Comparison of ENCODE assay signal across 10 cellular contexts in the genomic region with DNA sequence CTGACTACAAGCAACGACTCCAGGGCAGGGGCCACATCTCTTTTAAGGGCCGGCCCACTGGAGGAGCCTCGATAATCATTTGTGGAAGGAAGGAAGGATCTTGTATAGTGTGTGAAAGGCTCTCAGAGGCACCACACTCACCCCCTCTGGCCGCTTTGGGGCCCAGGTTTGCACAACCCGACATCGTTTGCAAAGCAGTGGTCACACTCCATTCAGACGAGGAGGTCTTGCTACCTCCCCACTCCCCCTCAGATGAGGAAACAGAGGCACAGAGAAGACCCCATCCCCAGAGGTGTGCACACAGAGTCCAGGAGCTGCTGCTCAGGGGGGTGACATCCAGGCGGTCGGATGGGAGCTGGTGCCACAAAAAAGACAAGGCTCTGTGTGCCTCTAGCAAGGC.
"Had no signal": no experiment of that assay in that cellular context is flagged by ENCODE, and none has a peak within 500 bp of the region (broad histone marks: within the 10 kb centered on the region; RNA-seq: fewer than 3 reads in every experiment).

No MANE protein-coding gene starts in this region.

- DNase-seq: activated CD4-positive, alpha-beta T cell treated with anti-CD3 and anti-CD28 coated beads for 36 hours; activated CD8-positive, alpha-beta memory T cell treated with anti-CD3 and anti-CD28 coated beads for 24 hours; activated gamma-delta T cell treated with Interleukin-2 at 50 U/mL for 16 hours; amniotic stem cell; central memory CD4-positive, alpha-beta T cell; effector memory CD4-positive, alpha-beta T cell; foreskin keratinocyte; stimulated activated naive CD4-positive, alpha-beta T cell had no signal

- H3K27me3 Mint-ChIP-seq: activated CD4-positive, alpha-beta T cell treated with anti-CD3 and anti-CD28 coated beads for 36 hours; activated naive CD8-positive, alpha-beta T cell had no signal

- H3K27ac ChIP-seq: foreskin keratinocyte had no signal

- H3K9me3 Mint-ChIP-seq: type B pancreatic cell had no signal

- H3K27ac Mint-ChIP-seq: activated CD4-positive, alpha-beta T cell treated with anti-CD3 and anti-CD28 coated beads for 36 hours; activated naive CD8-positive, alpha-beta T cell; type B pancreatic cell had no signal

- H3K4me1 ChIP-seq: foreskin keratinocyte had no signal

- H3K4me3 Mint-ChIP-seq: activated CD4-positive, alpha-beta T cell treated with anti-CD3 and anti-CD28 coated beads for 36 hours; activated naive CD8-positive, alpha-beta T cell; type B pancreatic cell had no signal

- H3K36me3 Mint-ChIP-seq: type B pancreatic cell had no signal

- ATAC-seq: activated CD4-positive, alpha-beta T cell treated with anti-CD3 and anti-CD28 coated beads for 36 hours; foreskin keratinocyte had no signal
